In the genomic region with DNA sequence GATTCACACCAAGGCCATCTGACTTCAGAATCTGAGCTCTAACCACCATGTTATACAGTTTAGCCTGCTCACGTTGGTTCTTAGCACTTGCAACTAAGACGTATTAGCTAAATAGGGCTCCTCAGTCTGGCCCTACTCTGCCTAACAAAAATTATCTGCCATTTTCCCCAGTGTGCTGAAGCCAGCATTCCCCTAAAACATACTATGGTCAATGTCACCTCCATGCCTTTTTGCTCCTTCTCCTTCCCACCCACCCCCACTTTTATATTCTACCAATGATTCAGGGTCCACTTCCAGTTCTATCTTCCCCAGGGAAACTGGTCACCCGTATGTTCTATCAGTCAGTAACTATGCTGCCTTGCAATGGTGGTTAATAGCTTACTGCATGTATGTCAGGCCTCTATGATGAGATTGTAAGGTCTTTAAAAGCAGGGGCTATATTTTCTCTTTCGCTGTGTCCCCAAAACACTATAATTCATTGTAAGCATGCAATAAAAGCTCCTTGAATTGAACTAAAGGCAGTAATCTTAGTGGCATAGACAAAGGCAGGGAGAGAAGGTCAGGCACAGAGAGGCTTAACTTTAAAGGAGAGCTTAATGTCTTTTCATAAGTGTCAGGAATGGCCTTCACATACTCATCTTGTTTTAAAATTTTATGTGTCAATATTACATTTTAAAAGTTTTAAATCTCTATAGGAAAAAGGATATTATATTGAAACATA, we compare ENCODE assay signal across 12 cellular contexts. TPM values are rescaled to one million over a fixed set of nuclear protein-coding genes. Genes with fewer than 3 reads are reported as not detected.
DNase-seq lines count a peak whose midpoint lies in the region; ATAC-seq and TF ChIP-seq lines count a peak whose summit lies in the region.
"Had no signal": no experiment of that assay in that cellular context is flagged by ENCODE, and none has a peak within 500 bp of the region (broad histone marks: within the 10 kb centered on the region; RNA-seq: fewer than 3 reads in every experiment).

No MANE protein-coding gene starts in this region.

- peaks cover 22% of the 10 kb centered on the region for H3K36me3 ChIP-seq in left ventricle myocardium inferior
- no peaks in the 10 kb centered on the region for H3K36me3 ChIP-seq in upper lobe of right lung
- no peaks in the 10 kb centered on the region for H3K36me3 ChIP-seq in GM23338 (ENCODE audit: insufficient read depth)

- no peak overlapping the region for H3K4me3 Mint-ChIP-seq in dendritic cell treated with granulocyte-macrophage colony-stimulating factor and Interleukin-4, amounts not matched to agents 40 ng/mL and 50 ng/mL, for 4 days
- H3K4me3 Mint-ChIP-seq in nephron (no peak overlapping the region), GM23338 (no peak overlapping the region)

- no peak overlapping the region for H3K4me3 ChIP-seq in left ventricle myocardium inferior
- no peak overlapping the region for H3K4me3 ChIP-seq in upper lobe of right lung
- no peak overlapping the region for H3K4me3 ChIP-seq in lower leg skin (ENCODE audit: low read depth, poor library complexity, severe bottlenecking)
- no peak overlapping the region for H3K4me3 ChIP-seq in GM23338

- H3K79me2 ChIP-seq in GM23338 (replicated peaks; ENCODE audit: insufficient read depth), result no peaks in the 10 kb centered on the region

- no peak for ATAC-seq in upper lobe of right lung
- ATAC-seq in GM23338, result no peak

- no peak overlapping the region for H3K4me2 ChIP-seq in GM23338

- no peaks in the 10 kb centered on the region; the same call in 1 of the 2 replicates for H3K9me2 ChIP-seq in GM23338 (ENCODE audit: insufficient read depth)

- H3K27me3 ChIP-seq in left ventricle myocardium inferior (ENCODE audit: low read depth), result no peaks in the 10 kb centered on the region
- H3K27me3 ChIP-seq in upper lobe of right lung, result no peaks in the 10 kb centered on the region
- H3K27me3 ChIP-seq in GM23338 (ENCODE audit: insufficient read depth), result no peaks in the 10 kb centered on the region

- H3K4me1 ChIP-seq in left ventricle myocardium inferior (peaks cover 69% of the 10 kb centered on the region), upper lobe of right lung (peaks cover 38% of the 10 kb centered on the region), GM23338 (ENCODE audit: insufficient read depth) (no peaks in the 10 kb centered on the region)

- H3K9me3 ChIP-seq in left ventricle myocardium inferior (replicated peaks) (no peaks in the 10 kb centered on the region), upper lobe of right lung (no peaks in the 10 kb centered on the region)

- 87 to 93% methylated on average over 4 of the region's 4 CpGs for WGBS in lower leg skin, 2 donors

- no peaks in the 10 kb centered on the region for H3F3A ChIP-seq in GM23338 (replicated peaks; ENCODE audit: low read depth)

- DNase-seq in left ventricle myocardium inferior, result no peak
- DNase-seq in cardiac septum (ENCODE audit: low spot score), result no peak
- DNase-seq in upper lobe of right lung, result no peak
- no peak for DNase-seq in stimulated activated CD4-positive, alpha-beta T cell treated with anti-CD3 and anti-CD28 coated beads, Interleukin-1b, Interleukin-23, amount 100 ng/mL, for 48 hours
- DNase-seq in lower leg skin (ENCODE audit: low spot score in 2 of 2), result no peak
- DNase-seq in GM23338 (ENCODE audit: low spot score), result no peak
- DNase-seq: activated naive CD4-positive, alpha-beta T cell treated with Interleukin-2 at 50 U/mL for 16 hours; cortex of kidney; DMS79; NCI-H2081 treated with DMSO at 0.1 percent for 48 hours had no signal

- intact Hi-C loops in left ventricle myocardium inferior (cut with micrococcal nuclease), result no loop called here
- intact Hi-C loops in cardiac septum (cut with DNase I), result loop anchor here (2.0 to 10.0 kb wide), 2 partner anchors 16 to 62 kb away; partner anchors contain the start of gene ADPRH
- intact Hi-C loops in dendritic cell treated with granulocyte-macrophage colony-stimulating factor and Interleukin-4, amounts not matched to agents 40 ng/mL and 50 ng/mL, for 4 days (cut with micrococcal nuclease), result loop anchor here (5.0 kb wide), 1 partner anchor 40 kb away; the partner anchor contains the start of gene COX17
- intact Hi-C loops in upper lobe of right lung (cut with DNase I), result no loop called here
- intact Hi-C loops in lower leg skin (cut with DNase I; ENCODE audit: low total_unique reads), result no loop called here

- H3K27ac ChIP-seq in left ventricle myocardium inferior (replicated peaks) (peak overlapping the region; percentile 90), upper lobe of right lung (peak overlapping the region; percentile 86), GM23338 (ENCODE audit: low read depth) (no peak overlapping the region)

- H3K4me1 Mint-ChIP-seq in dendritic cell treated with granulocyte-macrophage colony-stimulating factor and Interleukin-4, amounts not matched to agents 40 ng/mL and 50 ng/mL, for 4 days (ENCODE audit: low read depth), result peaks cover 75% of the 10 kb centered on the region
- H3K4me1 Mint-ChIP-seq in nephron (peaks cover 18% of the 10 kb centered on the region), GM23338 (no peaks in the 10 kb centered on the region)

- H2AFZ ChIP-seq in GM23338, result no peak overlapping the region

- no peak for TF ChIP-seq POLR2A in lower leg skin (IDR thresholded peaks at IDR 0.05)

- no peaks in the 10 kb centered on the region for H3K9me3 Mint-ChIP-seq in dendritic cell treated with granulocyte-macrophage colony-stimulating factor and Interleukin-4, amounts not matched to agents 40 ng/mL and 50 ng/mL, for 4 days
- no peaks in the 10 kb centered on the region for H3K9me3 Mint-ChIP-seq in nephron
- no peaks in the 10 kb centered on the region for H3K9me3 Mint-ChIP-seq in GM23338

- no peaks in the 10 kb centered on the region for H3K27me3 Mint-ChIP-seq in dendritic cell treated with granulocyte-macrophage colony-stimulating factor and Interleukin-4, amounts not matched to agents 40 ng/mL and 50 ng/mL, for 4 days
- H3K27me3 Mint-ChIP-seq in nephron (ENCODE audit: low read depth), result no peaks in the 10 kb centered on the region
- peaks cover 2% of the 10 kb centered on the region for H3K27me3 Mint-ChIP-seq in GM23338 (ENCODE audit: insufficient read depth, low read depth, poor library complexity)

- H3K27ac Mint-ChIP-seq in dendritic cell treated with granulocyte-macrophage colony-stimulating factor and Interleukin-4, amounts not matched to agents 40 ng/mL and 50 ng/mL, for 4 days, result peak overlapping the region; percentile 99
- H3K27ac Mint-ChIP-seq in nephron (peak overlapping the region; percentile 37 to 55 (median 55)), GM23338 (no peak overlapping the region)

- no peaks in the 10 kb centered on the region for H3K36me3 Mint-ChIP-seq in dendritic cell treated with granulocyte-macrophage colony-stimulating factor and Interleukin-4, amounts not matched to agents 40 ng/mL and 50 ng/mL, for 4 days (ENCODE audit: low read depth)
- peaks cover 5% of the 10 kb centered on the region for H3K36me3 Mint-ChIP-seq in nephron (ENCODE audit: low read depth)
- H3K36me3 Mint-ChIP-seq in GM23338 (ENCODE audit: low read depth), result no peaks in the 10 kb centered on the region

- TF ChIP-seq CTCF in left ventricle myocardium inferior (IDR thresholded peaks at IDR 0.05; ENCODE audit: borderline replicate concordance), result no peak
- TF ChIP-seq CTCF in nephron (IDR thresholded peaks at IDR 0.05; ENCODE audit: unreplicated experiment in 3 of 3), result no peak
- no peak for TF ChIP-seq CTCF in upper lobe of right lung (IDR thresholded peaks at IDR 0.05)
- no peak for TF ChIP-seq CTCF in lower leg skin (IDR thresholded peaks at IDR 0.05)
- no peak for TF ChIP-seq CTCF in GM23338 (conservative IDR thresholded peaks at IDR 0.05; ENCODE audit: low read depth in 2 of 2)

- H4K20me1 ChIP-seq in GM23338 (replicated peaks; ENCODE audit: insufficient read depth), result no peaks in the 10 kb centered on the region

RNA-seq across cellular contexts. Expression of gene POPDC2, which starts 23.3 kb away (rescaled TPM):
- total RNA-seq in left ventricle myocardium inferior, result 512 TPM
- total RNA-seq in cardiac septum, result 702 TPM
- total RNA-seq in upper lobe of right lung, result 2.7 TPM
- total RNA-seq in lower leg skin, result 1 to 10 TPM in 3 of 4 donors, under 1 TPM in 1; 0.97 to 1.9 (median 1.3) TPM
- not detected in 2 replicates for total RNA-seq in GM23338 (2014; rRNA removed; shearing (Covaris generic))
- polyA plus RNA-seq in GM23338 (2016; fragmentation: Nextera tagmentation; extraction: Ambion mirVana), result 0.36 and 0.37 TPM in 2 replicates

RNA-seq across cellular contexts. Expression of gene PLA1A, which starts 39.4 kb away (rescaled TPM):
- total RNA-seq in left ventricle myocardium inferior, result 2.8 TPM
- 2.0 TPM for total RNA-seq in cardiac septum
- total RNA-seq in upper lobe of right lung, result 37.6 TPM
- 1 to 10 TPM in 1 of 4 donors, under 1 TPM in 3; 0.34 to 2.6 (median 0.82) TPM for total RNA-seq in lower leg skin
- not detected in 2 replicates for total RNA-seq in GM23338 (2014; rRNA removed; shearing (Covaris generic))
- polyA plus RNA-seq in GM23338 (2016; fragmentation: Nextera tagmentation; extraction: Ambion mirVana), result not detected in 2 replicates

RNA-seq across cellular contexts. Expression of gene COX17, which starts 40.2 kb away (rescaled TPM):
- total RNA-seq in left ventricle myocardium inferior (165 TPM), cardiac septum (130 TPM), upper lobe of right lung (48.9 TPM), lower leg skin (10 to 100 TPM; 16.2 to 43.1 (median 29.9) TPM)
- total RNA-seq in GM23338 (2014; rRNA removed; shearing (Covaris generic)), result 14.0 and 24.0 TPM in 2 replicates
- polyA plus RNA-seq in GM23338 (2016; fragmentation: Nextera tagmentation; extraction: Ambion mirVana), result 324 and 376 TPM in 2 replicates

RNA-seq across cellular contexts. Expression of gene ADPRH, which starts 57.8 kb away (rescaled TPM):
- total RNA-seq in left ventricle myocardium inferior, result 9.8 TPM
- total RNA-seq in cardiac septum, result 10.9 TPM
- 26.5 TPM for total RNA-seq in upper lobe of right lung
- 1 to 10 TPM; 1.1 to 3.6 (median 2.1) TPM for total RNA-seq in lower leg skin
- 3.4 and 4.4 TPM in 2 replicates for total RNA-seq in GM23338 (2014; rRNA removed; shearing (Covaris generic))
- polyA plus RNA-seq in GM23338 (2016; fragmentation: Nextera tagmentation; extraction: Ambion mirVana), result 1.2 and 1.7 TPM in 2 replicates

Comparison
In these comparisons a context has a peak if more than half of its experiments do, and no peak if none do; other contexts are left out.
1. intact Hi-C loops: an anchor here in cardiac septum (2.0 to 10.0 kb wide) and dendritic cell treated with granulocyte-macrophage colony-stimulating factor and Interleukin-4, amounts not matched to agents 40 ng/mL and 50 ng/mL, for 4 days (5.0 kb wide); none called in left ventricle myocardium inferior, upper lobe of right lung and lower leg skin.
2. RNA of gene POPDC2, which starts 23.3 kb away (total RNA-seq): 702 TPM in cardiac septum (single experiment) and 512 TPM in left ventricle myocardium inferior (single experiment); 2.7 TPM in upper lobe of right lung (single experiment), 0.97 to 1.9 TPM in lower leg skin and not detected in GM23338; every median in the first group is over 100 times any median in the second.
3. RNA of gene PLA1A, which starts 39.4 kb away (total RNA-seq): 37.6 TPM in upper lobe of right lung (single experiment); 2.8 TPM in left ventricle myocardium inferior (single experiment), 2.0 TPM in cardiac septum (single experiment), 0.34 to 2.6 TPM in lower leg skin and not detected in GM23338; every median in the first group is over 10 times any median in the second.